ENCODE assay signal across 8 cellular contexts in the genomic region with DNA sequence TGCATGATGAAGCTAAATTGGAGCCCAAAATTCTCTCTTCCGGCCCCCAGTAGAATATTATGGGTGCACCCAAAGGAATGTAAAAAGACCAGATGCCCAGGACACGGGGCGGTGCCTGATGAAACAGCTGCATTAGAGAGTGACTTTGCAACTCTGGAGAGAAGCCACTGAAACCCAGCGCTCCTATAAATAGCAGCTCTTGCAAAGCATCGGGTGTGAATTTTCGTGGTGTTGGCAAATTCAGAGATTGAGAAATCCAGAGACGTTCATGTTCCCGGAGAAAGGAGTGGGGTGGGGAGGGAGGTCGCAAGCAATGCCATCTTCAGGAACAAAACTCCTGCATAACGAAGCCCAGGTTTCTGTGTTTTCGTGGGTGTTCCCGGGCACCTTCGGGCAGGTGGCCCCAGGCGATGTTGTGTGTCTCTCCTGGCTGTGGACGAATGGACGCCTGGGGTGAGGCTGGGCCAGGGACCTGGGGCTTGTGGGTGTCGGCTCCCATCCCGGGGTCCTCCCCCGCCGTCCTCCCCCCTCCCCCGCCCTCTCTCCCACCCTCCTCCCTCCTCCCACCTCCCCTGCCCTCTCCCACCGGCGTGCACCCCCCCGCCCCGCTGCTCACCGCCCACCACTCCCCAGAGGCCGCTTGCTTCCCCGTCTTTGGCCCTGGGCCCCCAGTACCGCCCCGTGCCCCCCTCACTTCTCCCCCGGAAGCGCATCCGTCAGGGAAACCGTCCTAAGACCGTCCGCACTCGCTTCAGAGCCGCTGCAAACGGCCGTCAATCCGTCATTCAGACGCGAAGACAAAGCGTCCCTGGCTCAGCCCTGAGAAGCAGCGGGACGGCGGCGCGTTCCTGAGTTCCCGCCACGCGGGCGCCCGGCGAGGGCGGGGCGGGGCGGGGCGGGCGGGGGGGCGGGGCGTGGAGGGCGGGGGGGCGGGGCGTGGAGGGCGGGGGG. TPM values are rescaled to one million over a fixed set of nuclear protein-coding genes. Genes with fewer than 3 reads are reported as not detected.
DNase-seq lines count a peak whose midpoint lies in the region; ATAC-seq and TF ChIP-seq lines count a peak whose summit lies in the region.

No MANE protein-coding gene starts in this region.

- H3K4me2 ChIP-seq in PC-9: peak overlapping the region; percentile 81

- intact Hi-C loops in PC-9 (cut with micrococcal nuclease; ENCODE audit: unreplicated experiment) (loop anchor here (5.0 kb wide), 1 partner anchor 51 kb away; the partner anchor contains the start of gene BRSK2), transverse colon (cut with DNase I; ENCODE audit: low total_unique reads) (no loop called here)

- no peak for TF ChIP-seq EP300 in transverse colon (IDR thresholded peaks at IDR 0.05; ENCODE audit: low read depth)

- 1 to 6% methylated on average over 4 to 17 of the region's 66 CpGs for WGBS in transverse colon (ENCODE audit: low coverage in 1 of 2), 2 donors

- no peaks in the 10 kb centered on the region for H3K79me2 ChIP-seq in PC-9 (ENCODE audit: low read depth)

- no peaks in the 10 kb centered on the region for H3K9me2 ChIP-seq in PC-9 (ENCODE audit: insufficient read depth)

- BruUV-seq in PC-9 (replicated peaks; lab: Mats Ljungman, UMichigan): no TSS peak

- no peak overlapping the region; the same call in 1 of the 2 replicates for H3K27ac ChIP-seq in PC-9
- peak overlapping the region; percentile 78 for H3K27ac ChIP-seq in neutrophil
- H3K27ac ChIP-seq in transverse colon: peak overlapping the region; percentile 54 to 82 (median 78)

- H3K36me3 ChIP-seq in PC-9 (ENCODE audit: low read depth) (no peaks in the 10 kb centered on the region), neutrophil (no peaks in the 10 kb centered on the region), transverse colon (no peaks in the 10 kb centered on the region)

- CTCF ChIA-PET in PC-9 (lab: Charles Lee): no interaction called here

- no peak for ATAC-seq in HG03442 (IDR thresholded peaks at IDR 0.05; ENCODE audit: unreplicated experiment)

- in situ Hi-C loops in transverse colon (cut with MboI; ENCODE audit: low pct_ligation_motif_present in 1 of 4, low pct_unique_long_range_greater_than_20kb in 1 of 4, low sequenced_read_pairs in 3 of 4): no loop called here

- peaks cover 22% of the 10 kb centered on the region; the same call in 1 of the 2 replicates for H3F3A ChIP-seq in PC-9 (ENCODE audit: insufficient read depth, low read depth)

- peaks cover 9% of the 10 kb centered on the region for H3K4me1 ChIP-seq in PC-9 (replicated peaks; ENCODE audit: insufficient read depth)
- H3K4me1 ChIP-seq in neutrophil (ENCODE audit: control insufficient read depth in 1 of 2, insufficient read depth in 1 of 2, low read depth in 1 of 2, low read length in 1 of 2): peaks cover 14 to 29% of the 10 kb centered on the region in 2 experiments
- peaks cover 12 to 18% (median 14%) of the 10 kb centered on the region in 4 donors for H3K4me1 ChIP-seq in transverse colon

- H3K27me3 ChIP-seq in PC-9 (ENCODE audit: insufficient read depth, low read depth) (no peaks in the 10 kb centered on the region), neutrophil (no peaks in the 10 kb centered on the region), transverse colon (no peaks in the 10 kb centered on the region)

- POLR2A ChIA-PET in PC-9 (lab: Charles Lee; ENCODE audit: unreplicated experiment): interaction anchor here (0.7 kb wide), 1 partner anchor 177 kb away, joined by 3 read pairs; no protein-coding TSS in a partner anchor

- no peaks in the 10 kb centered on the region for H3K9me3 ChIP-seq in PC-9 (ENCODE audit: insufficient read depth, low read depth)
- no peaks in the 10 kb centered on the region for H3K9me3 ChIP-seq in neutrophil
- H3K9me3 ChIP-seq in transverse colon: no peaks in the 10 kb centered on the region

- DNase-seq in NCI-H82 (lab: John Stamatoyannopoulos, UW) (peak; percentile 75), NCI-H82 treated with DMSO at 0.1 percent for 48 hours (lab: John Stamatoyannopoulos, UW; ENCODE audit: unreplicated experiment) (no peak), PC-9 (peak; percentile 44 to 72), germinal center (ENCODE audit: low spot score) (peak; percentile 47), transverse colon (peak; percentile 69)
- DNase-seq in activated gamma-delta T cell treated with anti-CD3 and anti-CD28 coated beads, Interleukin-2, amount 50 U/mL, for 16 hours (ENCODE audit: low read depth): peak; percentile 49

- TF ChIP-seq CTCF in PC-9 (conservative IDR thresholded peaks at IDR 0.05) (no peak), neutrophil (IDR thresholded peaks at IDR 0.05) (no peak), transverse colon (IDR thresholded peaks at IDR 0.05) (no peak)

- H4K20me1 ChIP-seq in PC-9 (ENCODE audit: insufficient read depth): no peaks in the 10 kb centered on the region

- TF ChIP-seq POLR2A in transverse colon (IDR thresholded peaks at IDR 0.05): no peak

- H3K4me3 ChIP-seq in PC-9: peak overlapping the region; percentile 55; the same call in 1 of the 2 replicates
- peak overlapping the region; percentile 67 to 70 for H3K4me3 ChIP-seq in neutrophil (ENCODE audit: low read depth in 1 of 2, low read length in 1 of 2)
- H3K4me3 ChIP-seq in transverse colon: peak overlapping the region; percentile 26 to 59 (median 34)

- H2AFZ ChIP-seq in PC-9: peak overlapping the region; percentile 55; the same call in 1 of the 2 replicates

RNA-seq across cellular contexts. Expression of gene TOLLIP, which starts 26.7 kb away (rescaled TPM):
- 29.5 and 35.8 TPM in 2 replicates for total RNA-seq in PC-9 (2021)
- total RNA-seq in transverse colon: 100 to 1,000 TPM in 1 of 4 donors, 10 to 100 TPM in 3; 25.9 to 132 (median 50.4) TPM

RNA-seq across cellular contexts. Expression of gene BRSK2, which starts 53.6 kb away (rescaled TPM):
- total RNA-seq in PC-9 (2021) (2.7 and 2.9 TPM in 2 replicates), transverse colon (1 to 10 TPM in 1 of 4 donors, under 1 TPM in 2, not detected in 1; 0.14 to 1.8 (median 0.95) TPM)
